Comparison of ENCODE assay signal across 1 cellular context in the genomic region with DNA sequence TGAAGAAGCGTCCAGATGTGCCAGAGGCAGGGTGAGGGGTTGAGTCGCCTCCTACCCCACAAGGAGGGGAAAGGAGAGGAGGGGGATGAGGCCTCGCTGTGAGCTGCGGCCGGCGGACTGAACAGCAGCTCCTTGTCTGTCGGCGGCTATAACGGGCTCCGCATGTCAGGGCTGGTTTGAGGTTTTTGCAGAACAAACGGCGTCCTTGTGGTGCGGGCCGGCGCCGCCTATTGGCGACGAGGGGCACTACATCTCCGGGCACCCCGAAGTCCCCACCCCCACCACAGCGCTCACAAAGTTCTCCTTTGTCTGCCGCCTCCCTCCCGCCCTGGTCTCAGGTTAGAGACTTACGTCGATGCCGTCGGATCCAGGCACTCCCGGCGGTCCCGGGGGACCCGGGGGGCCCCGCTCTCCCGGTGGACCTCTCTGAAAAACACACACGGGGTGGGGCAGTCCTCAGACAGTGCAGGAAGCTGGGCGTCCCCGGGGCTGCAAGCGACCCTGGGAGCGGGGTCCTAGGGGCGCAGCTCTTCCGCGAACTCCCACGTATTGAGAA.
TF ChIP-seq lines count a peak whose summit lies in the region.

No MANE protein-coding gene starts in this region.

TF ChIP-seq in GM12878, 131 proteins besides CTCF, POLR2A, EP300 and RAD21 (continues in another document):
- TF ChIP-seq WRNIP1 (IDR thresholded peaks at IDR 0.05; ENCODE audit: borderline replicate concordance, low read depth, low read length) (no peak), TAF1 (IDR thresholded peaks at IDR 0.05; ENCODE audit: borderline replicate concordance, low read depth, low read length) (peak; percentile 58; the same call in 1 of the 2 replicates), IRF4 (IDR thresholded peaks at IDR 0.05; ENCODE audit: low read depth, low read length) (peak; percentile 40; the same call in 1 of the 2 replicates), SMAD5 (IDR thresholded peaks at IDR 0.05; ENCODE audit: low read depth) (peak; percentile 52; the same call in 1 of the 2 replicates), NFYA (IDR thresholded peaks at IDR 0.05; ENCODE audit: borderline replicate concordance, low read depth, low read length) (no peak), NBN (IDR thresholded peaks at IDR 0.05) (peak; percentile 80), ATF7 (IDR thresholded peaks at IDR 0.05; ENCODE audit: low read depth) (no peak), EZH2 (IDR thresholded peaks at IDR 0.05; ENCODE audit: borderline replicate concordance, control insufficient read depth, low read depth, low read length) (no peak), SMAD1 (IDR thresholded peaks at IDR 0.05; ENCODE audit: low read depth, partially characterized antibody) (no peak), RB1 (IDR thresholded peaks at IDR 0.05; ENCODE audit: borderline replicate concordance) (peak; percentile 66; the same call in 1 of the 2 replicates), TCF3 (IDR thresholded peaks at IDR 0.05; ENCODE audit: borderline replicate concordance, insufficient read depth, low read depth, low read length) (no peak), ZNF24 (IDR thresholded peaks at IDR 0.05) (peak; percentile 50; the same call in 1 of the 2 replicates), SIN3A (IDR thresholded peaks at IDR 0.05; ENCODE audit: low read depth, low read length) (0 out of 2 replicates have a peak, but pooled peaks have one; percentile 28), TBL1XR1 (IDR thresholded peaks at IDR 0.05; ENCODE audit: low read depth, low read length) (peak; percentile 40; the same call in 1 of the 2 replicates), IKZF2 (IDR thresholded peaks at IDR 0.05) (0 out of 4 replicates have a peak, but pooled peaks of 1 of the 2 experiments have one; percentile 19), SMARCA5 (IDR thresholded peaks at IDR 0.05) (peak; percentile 92), MXI1 (IDR thresholded peaks at IDR 0.05; ENCODE audit: low read depth, low read length) (0 out of 2 replicates have a peak, but pooled peaks have one; percentile 43), ZNF274 (IDR thresholded peaks at IDR 0.05; ENCODE audit: insufficient read depth, insufficient read length) (no peak), SUPT20H (IDR thresholded peaks at IDR 0.05; ENCODE audit: borderline replicate concordance, control insufficient read depth, low read depth, low read length) (no peak), BMI1 (IDR thresholded peaks at IDR 0.05; ENCODE audit: borderline replicate concordance) (no peak), CREM (IDR thresholded peaks at IDR 0.05; ENCODE audit: low read depth) (peak; percentile 66), ZBED1 (IDR thresholded peaks at IDR 0.05; ENCODE audit: borderline replicate concordance) (0 out of 2 replicates have a peak, but pooled peaks have one; percentile 72), ZNF207 (IDR thresholded peaks at IDR 0.05; ENCODE audit: borderline replicate concordance) (no peak), RFX5 (IDR thresholded peaks at IDR 0.05; ENCODE audit: low read depth, low read length) (0 out of 2 replicates have a peak, but pooled peaks have one; percentile 11), CBFB (IDR thresholded peaks at IDR 0.05; ENCODE audit: low read depth) (peak; percentile 90), PAX5 (IDR thresholded peaks at IDR 0.05; ENCODE audit: borderline replicate concordance, low read depth, low read length) (0 out of 2 replicates have a peak, but pooled peaks have one; percentile 40), BACH1 (IDR thresholded peaks at IDR 0.05; ENCODE audit: borderline replicate concordance) (peak; percentile 39; the same call in 1 of the 2 replicates), CHD2 (IDR thresholded peaks at IDR 0.05; ENCODE audit: borderline replicate concordance, low read depth, low read length) (peak; percentile 89), MTA2 (IDR thresholded peaks at IDR 0.05; ENCODE audit: low read depth) (no peak; the same call in 1 of the 2 replicates), KLF5 (IDR thresholded peaks at IDR 0.05; ENCODE audit: partially characterized antibody) (no peak), SIX5 (IDR thresholded peaks at IDR 0.05; ENCODE audit: low read depth, low read length, severe bottlenecking) (no peak), SUZ12 (IDR thresholded peaks at IDR 0.05; ENCODE audit: unreplicated experiment) (no peak), HDGF (IDR thresholded peaks at IDR 0.05) (peak; percentile 32; the same call in 1 of the 2 replicates), TCF12 (IDR thresholded peaks at IDR 0.05; ENCODE audit: low read depth, low read length) (peak; percentile 65; the same call in 1 of the 2 replicates)
- TF ChIP-seq, protein P1, sequence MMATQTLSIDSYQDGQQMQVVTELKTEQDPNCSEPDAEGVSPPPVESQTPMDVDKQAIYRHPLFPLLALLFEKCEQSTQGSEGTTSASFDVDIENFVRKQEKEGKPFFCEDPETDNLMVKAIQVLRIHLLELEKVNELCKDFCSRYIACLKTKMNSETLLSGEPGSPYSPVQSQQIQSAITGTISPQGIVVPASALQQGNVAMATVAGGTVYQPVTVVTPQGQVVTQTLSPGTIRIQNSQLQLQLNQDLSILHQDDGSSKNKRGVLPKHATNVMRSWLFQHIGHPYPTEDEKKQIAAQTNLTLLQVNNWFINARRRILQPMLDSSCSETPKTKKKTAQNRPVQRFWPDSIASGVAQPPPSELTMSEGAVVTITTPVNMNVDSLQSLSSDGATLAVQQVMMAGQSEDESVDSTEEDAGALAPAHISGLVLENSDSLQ (IDR thresholded peaks at IDR 0.05) = peak; percentile 61; the same call in 1 of the 2 replicates
- TF ChIP-seq, protein P2, sequence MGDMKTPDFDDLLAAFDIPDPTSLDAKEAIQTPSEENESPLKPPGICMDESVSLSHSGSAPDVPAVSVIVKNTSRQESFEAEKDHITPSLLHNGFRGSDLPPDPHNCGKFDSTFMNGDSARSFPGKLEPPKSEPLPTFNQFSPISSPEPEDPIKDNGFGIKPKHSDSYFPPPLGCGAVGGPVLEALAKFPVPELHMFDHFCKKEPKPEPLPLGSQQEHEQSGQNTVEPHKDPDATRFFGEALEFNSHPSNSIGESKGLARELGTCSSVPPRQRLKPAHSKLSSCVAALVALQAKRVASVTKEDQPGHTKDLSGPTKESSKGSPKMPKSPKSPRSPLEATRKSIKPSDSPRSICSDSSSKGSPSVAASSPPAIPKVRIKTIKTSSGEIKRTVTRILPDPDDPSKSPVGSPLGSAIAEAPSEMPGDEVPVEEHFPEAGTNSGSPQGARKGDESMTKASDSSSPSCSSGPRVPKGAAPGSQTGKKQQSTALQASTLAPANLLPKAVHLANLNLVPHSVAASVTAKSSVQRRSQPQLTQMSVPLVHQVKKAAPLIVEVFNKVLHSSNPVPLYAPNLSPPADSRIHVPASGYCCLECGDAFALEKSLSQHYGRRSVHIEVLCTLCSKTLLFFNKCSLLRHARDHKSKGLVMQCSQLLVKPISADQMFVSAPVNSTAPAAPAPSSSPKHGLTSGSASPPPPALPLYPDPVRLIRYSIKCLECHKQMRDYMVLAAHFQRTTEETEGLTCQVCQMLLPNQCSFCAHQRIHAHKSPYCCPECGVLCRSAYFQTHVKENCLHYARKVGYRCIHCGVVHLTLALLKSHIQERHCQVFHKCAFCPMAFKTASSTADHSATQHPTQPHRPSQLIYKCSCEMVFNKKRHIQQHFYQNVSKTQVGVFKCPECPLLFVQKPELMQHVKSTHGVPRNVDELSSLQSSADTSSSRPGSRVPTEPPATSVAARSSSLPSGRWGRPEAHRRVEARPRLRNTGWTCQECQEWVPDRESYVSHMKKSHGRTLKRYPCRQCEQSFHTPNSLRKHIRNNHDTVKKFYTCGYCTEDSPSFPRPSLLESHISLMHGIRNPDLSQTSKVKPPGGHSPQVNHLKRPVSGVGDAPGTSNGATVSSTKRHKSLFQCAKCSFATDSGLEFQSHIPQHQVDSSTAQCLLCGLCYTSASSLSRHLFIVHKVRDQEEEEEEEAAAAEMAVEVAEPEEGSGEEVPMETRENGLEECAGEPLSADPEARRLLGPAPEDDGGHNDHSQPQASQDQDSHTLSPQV (IDR thresholded peaks at IDR 0.05) = 0 out of 2 replicates have a peak, but pooled peaks have one; percentile 24
- TF ChIP-seq, protein P3, sequence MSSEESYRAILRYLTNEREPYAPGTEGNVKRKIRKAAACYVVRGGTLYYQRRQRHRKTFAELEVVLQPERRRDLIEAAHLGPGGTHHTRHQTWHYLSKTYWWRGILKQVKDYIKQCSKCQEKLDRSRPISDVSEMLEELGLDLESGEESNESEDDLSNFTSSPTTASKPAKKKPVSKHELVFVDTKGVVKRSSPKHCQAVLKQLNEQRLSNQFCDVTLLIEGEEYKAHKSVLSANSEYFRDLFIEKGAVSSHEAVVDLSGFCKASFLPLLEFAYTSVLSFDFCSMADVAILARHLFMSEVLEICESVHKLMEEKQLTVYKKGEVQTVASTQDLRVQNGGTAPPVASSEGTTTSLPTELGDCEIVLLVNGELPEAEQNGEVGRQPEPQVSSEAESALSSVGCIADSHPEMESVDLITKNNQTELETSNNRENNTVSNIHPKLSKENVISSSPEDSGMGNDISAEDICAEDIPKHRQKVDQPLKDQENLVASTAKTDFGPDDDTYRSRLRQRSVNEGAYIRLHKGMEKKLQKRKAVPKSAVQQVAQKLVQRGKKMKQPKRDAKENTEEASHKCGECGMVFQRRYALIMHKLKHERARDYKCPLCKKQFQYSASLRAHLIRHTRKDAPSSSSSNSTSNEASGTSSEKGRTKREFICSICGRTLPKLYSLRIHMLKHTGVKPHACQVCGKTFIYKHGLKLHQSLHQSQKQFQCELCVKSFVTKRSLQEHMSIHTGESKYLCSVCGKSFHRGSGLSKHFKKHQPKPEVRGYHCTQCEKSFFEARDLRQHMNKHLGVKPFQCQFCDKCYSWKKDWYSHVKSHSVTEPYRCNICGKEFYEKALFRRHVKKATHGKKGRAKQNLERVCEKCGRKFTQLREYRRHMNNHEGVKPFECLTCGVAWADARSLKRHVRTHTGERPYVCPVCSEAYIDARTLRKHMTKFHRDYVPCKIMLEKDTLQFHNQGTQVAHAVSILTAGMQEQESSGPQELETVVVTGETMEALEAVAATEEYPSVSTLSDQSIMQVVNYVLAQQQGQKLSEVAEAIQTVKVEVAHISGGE (CRISPR knock-in tag; IDR thresholded peaks at IDR 0.05) = no peak
- TF ChIP-seq, protein P4, sequence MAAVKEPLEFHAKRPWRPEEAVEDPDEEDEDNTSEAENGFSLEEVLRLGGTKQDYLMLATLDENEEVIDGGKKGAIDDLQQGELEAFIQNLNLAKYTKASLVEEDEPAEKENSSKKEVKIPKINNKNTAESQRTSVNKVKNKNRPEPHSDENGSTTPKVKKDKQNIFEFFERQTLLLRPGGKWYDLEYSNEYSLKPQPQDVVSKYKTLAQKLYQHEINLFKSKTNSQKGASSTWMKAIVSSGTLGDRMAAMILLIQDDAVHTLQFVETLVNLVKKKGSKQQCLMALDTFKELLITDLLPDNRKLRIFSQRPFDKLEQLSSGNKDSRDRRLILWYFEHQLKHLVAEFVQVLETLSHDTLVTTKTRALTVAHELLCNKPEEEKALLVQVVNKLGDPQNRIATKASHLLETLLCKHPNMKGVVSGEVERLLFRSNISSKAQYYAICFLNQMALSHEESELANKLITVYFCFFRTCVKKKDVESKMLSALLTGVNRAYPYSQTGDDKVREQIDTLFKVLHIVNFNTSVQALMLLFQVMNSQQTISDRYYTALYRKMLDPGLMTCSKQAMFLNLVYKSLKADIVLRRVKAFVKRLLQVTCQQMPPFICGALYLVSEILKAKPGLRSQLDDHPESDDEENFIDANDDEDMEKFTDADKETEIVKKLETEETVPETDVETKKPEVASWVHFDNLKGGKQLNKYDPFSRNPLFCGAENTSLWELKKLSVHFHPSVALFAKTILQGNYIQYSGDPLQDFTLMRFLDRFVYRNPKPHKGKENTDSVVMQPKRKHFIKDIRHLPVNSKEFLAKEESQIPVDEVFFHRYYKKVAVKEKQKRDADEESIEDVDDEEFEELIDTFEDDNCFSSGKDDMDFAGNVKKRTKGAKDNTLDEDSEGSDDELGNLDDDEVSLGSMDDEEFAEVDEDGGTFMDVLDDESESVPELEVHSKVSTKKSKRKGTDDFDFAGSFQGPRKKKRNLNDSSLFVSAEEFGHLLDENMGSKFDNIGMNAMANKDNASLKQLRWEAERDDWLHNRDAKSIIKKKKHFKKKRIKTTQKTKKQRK (IDR thresholded peaks at IDR 0.05; ENCODE audit: low read depth, low read length) = no peak
- TF ChIP-seq, protein P5, sequence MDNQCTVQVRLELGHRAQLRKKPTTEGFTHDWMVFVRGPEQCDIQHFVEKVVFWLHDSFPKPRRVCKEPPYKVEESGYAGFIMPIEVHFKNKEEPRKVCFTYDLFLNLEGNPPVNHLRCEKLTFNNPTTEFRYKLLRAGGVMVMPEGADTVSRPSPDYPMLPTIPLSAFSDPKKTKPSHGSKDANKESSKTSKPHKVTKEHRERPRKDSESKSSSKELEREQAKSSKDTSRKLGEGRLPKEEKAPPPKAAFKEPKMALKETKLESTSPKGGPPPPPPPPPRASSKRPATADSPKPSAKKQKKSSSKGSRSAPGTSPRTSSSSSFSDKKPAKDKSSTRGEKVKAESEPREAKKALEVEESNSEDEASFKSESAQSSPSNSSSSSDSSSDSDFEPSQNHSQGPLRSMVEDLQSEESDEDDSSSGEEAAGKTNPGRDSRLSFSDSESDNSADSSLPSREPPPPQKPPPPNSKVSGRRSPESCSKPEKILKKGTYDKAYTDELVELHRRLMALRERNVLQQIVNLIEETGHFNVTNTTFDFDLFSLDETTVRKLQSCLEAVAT (IDR thresholded peaks at IDR 0.05) = peak; percentile 75
- TF ChIP-seq, protein P6, sequence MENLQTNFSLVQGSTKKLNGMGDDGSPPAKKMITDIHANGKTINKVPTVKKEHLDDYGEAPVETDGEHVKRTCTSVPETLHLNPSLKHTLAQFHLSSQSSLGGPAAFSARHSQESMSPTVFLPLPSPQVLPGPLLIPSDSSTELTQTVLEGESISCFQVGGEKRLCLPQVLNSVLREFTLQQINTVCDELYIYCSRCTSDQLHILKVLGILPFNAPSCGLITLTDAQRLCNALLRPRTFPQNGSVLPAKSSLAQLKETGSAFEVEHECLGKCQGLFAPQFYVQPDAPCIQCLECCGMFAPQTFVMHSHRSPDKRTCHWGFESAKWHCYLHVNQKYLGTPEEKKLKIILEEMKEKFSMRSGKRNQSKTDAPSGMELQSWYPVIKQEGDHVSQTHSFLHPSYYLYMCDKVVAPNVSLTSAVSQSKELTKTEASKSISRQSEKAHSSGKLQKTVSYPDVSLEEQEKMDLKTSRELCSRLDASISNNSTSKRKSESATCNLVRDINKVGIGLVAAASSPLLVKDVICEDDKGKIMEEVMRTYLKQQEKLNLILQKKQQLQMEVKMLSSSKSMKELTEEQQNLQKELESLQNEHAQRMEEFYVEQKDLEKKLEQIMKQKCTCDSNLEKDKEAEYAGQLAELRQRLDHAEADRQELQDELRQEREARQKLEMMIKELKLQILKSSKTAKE (IDR thresholded peaks at IDR 0.05; ENCODE audit: low read depth, poor library complexity, severe bottlenecking) = peak; percentile 70
